Comparison of ENCODE assay signal across 10 cellular contexts in genomic region chr14:60485057-60485599, GRCh38. TPM values are rescaled to one million over a fixed set of nuclear protein-coding genes. Genes with fewer than 3 reads are reported as not detected.
DNase-seq lines count a peak whose midpoint lies in the region; ATAC-seq, FAIRE-seq and TF ChIP-seq lines count a peak whose summit lies in the region.
"Had no signal": no experiment of that assay in that cellular context is flagged by ENCODE, and none has a peak within 500 bp of the region (broad histone marks: within the 10 kb centered on the region; RNA-seq: fewer than 3 reads in every experiment).

No MANE protein-coding gene starts in this region.

- dilution Hi-C loops in IMR-90 (cut with HindIII; ENCODE audit: low sequenced_read_pairs, unreplicated experiment): no loop called here

- no peak for TF ChIP-seq RAD21 in IMR-90 (IDR thresholded peaks at IDR 0.05; ENCODE audit: low read length)

- BruUV-seq in IMR-90 (replicated peaks; lab: Mats Ljungman, UMichigan): no TSS peak

- H2BK20ac ChIP-seq in IMR-90 (ENCODE audit: low read depth, low read length): no peak overlapping the region

- POLR2A ChIA-PET in AG04450 (lab: Yijun Ruan, JAX): no interaction called here
- POLR2A ChIA-PET in IMR-90 (lab: Charles Lee; ENCODE audit: unreplicated experiment): no interaction called here

- H3K4ac ChIP-seq in IMR-90 (ENCODE audit: low read depth, low read length): peak overlapping the region; percentile 60; the same call in 1 of the 2 replicates

- peak overlapping the region; percentile 91 for H3K4me2 ChIP-seq in IMR-90 (ENCODE audit: low read depth, low read length)

- no peak overlapping the region for H4K91ac ChIP-seq in IMR-90 (ENCODE audit: insufficient read depth, low read depth, low read length)

- H3K9ac ChIP-seq in IMR-90 (ENCODE audit: low read depth, low read length) (peak overlapping the region; percentile 84), endodermal cell (ENCODE audit: extremely low read depth, low read length, poor library complexity, severe bottlenecking) (peak overlapping the region; percentile 4), colonic mucosa (ENCODE audit: low read depth in 2 of 2, low read length in 2 of 2) (no peak overlapping the region)

- peak overlapping the region; percentile 93 for H2AFZ ChIP-seq in IMR-90 (replicated peaks; ENCODE audit: low read length, poor library complexity)

- no peak for TF ChIP-seq POLR2A in IMR-90 (IDR thresholded peaks at IDR 0.05; ENCODE audit: low read depth, low read length)

- no peak overlapping the region for H2BK15ac ChIP-seq in IMR-90 (ENCODE audit: low read depth, low read length)

- ATAC-seq in IMR-90 (ENCODE audit: low read depth): peak; percentile 9

- H2BK5ac ChIP-seq in IMR-90 (ENCODE audit: low read depth, low read length, poor library complexity, severe bottlenecking): no peak overlapping the region

- H3K18ac ChIP-seq in IMR-90 (ENCODE audit: low read depth, low read length): no peak overlapping the region

- H3K14ac ChIP-seq in IMR-90 (replicated peaks; ENCODE audit: low read depth, low read length): no peak overlapping the region; the same call in 1 of the 2 replicates

- H3K4me3 Mint-ChIP-seq in endodermal cell (peak overlapping the region; percentile 68), osteocyte (ENCODE audit: unreplicated experiment) (peak overlapping the region; percentile 59)
- H3K4me3 Mint-ChIP-seq: activated naive CD4-positive, alpha-beta T cell treated with anti-CD3 and anti-CD28 coated beads, Interleukin-2, amount 50 U/mL, for 24 hours had no signal

- intact Hi-C loops in IMR-90 (cut with micrococcal nuclease) (loop anchor here (5.0 kb wide), 2 partner anchors 133 to 238 kb away; partner anchors contain the start of gene PPM1A), colonic mucosa (cut with DNase I) (no loop called here)

- H3K27me3 ChIP-seq in AG04450 (ENCODE audit: control insufficient read depth, insufficient read depth, low read length) (peaks cover 24% of the 10 kb centered on the region), IMR-90 (ENCODE audit: control insufficient read depth, insufficient read depth, low read length) (peaks cover 9% of the 10 kb centered on the region), endodermal cell (ENCODE audit: control insufficient read depth, insufficient read depth, low read length, poor library complexity, severe bottlenecking) (peaks cover 55% of the 10 kb centered on the region), colonic mucosa (peaks cover 22% of the 10 kb centered on the region)

- H3K36me3 Mint-ChIP-seq in endodermal cell (ENCODE audit: low read depth): peaks cover 2% of the 10 kb centered on the region
- H3K36me3 Mint-ChIP-seq in osteocyte (ENCODE audit: unreplicated experiment): peaks cover 3% of the 10 kb centered on the region
- H3K36me3 Mint-ChIP-seq: activated naive CD4-positive, alpha-beta T cell treated with anti-CD3 and anti-CD28 coated beads, Interleukin-2, amount 50 U/mL, for 24 hours had no signal

- H4K8ac ChIP-seq in IMR-90 (ENCODE audit: low read depth in 2 of 2, low read length in 2 of 2): peak overlapping the region; percentile 75 to 94; a peak in 3 of 4 replicates

- no peaks in the 10 kb centered on the region for H3K4me1 Mint-ChIP-seq in endodermal cell
- H3K4me1 Mint-ChIP-seq in osteocyte (ENCODE audit: unreplicated experiment): peaks cover 8% of the 10 kb centered on the region
- H3K4me1 Mint-ChIP-seq: activated naive CD4-positive, alpha-beta T cell treated with anti-CD3 and anti-CD28 coated beads, Interleukin-2, amount 50 U/mL, for 24 hours had no signal

- H3K4me1 ChIP-seq in IMR-90 (ENCODE audit: control insufficient read depth, insufficient read depth, low read length) (no peaks in the 10 kb centered on the region), endodermal cell (ENCODE audit: control insufficient read depth, insufficient read depth, low read length) (no peaks in the 10 kb centered on the region), colonic mucosa (no peaks in the 10 kb centered on the region)

- H3K9me1 ChIP-seq in IMR-90 (ENCODE audit: insufficient read depth, low read length): no peaks in the 10 kb centered on the region

- peak overlapping the region; percentile 76 for H4K5ac ChIP-seq in IMR-90 (ENCODE audit: low read depth, low read length)

- H3K56ac ChIP-seq in IMR-90 (ENCODE audit: extremely low read depth, insufficient read depth, low read length): 0 out of 2 replicates have a peak overlapping the region, but pooled peaks have one; percentile 9

- WGBS in IMR-90 (ENCODE audit: extremely low coverage in 2 of 2, insufficient read length in 1 of 2), 2 experiments: 0% methylated on average over 1 of the region's 25 CpGs; no CpG with 5 or more reads in 1 of the 2 experiments
- 13 to 17% methylated on average over 19 to 25 of the region's 25 CpGs for WGBS in endodermal cell (ENCODE audit: insufficient coverage in 1 of 2, insufficient read length in 1 of 2), 2 experiments

- in situ Hi-C loops in IMR-90 (cut with MboI; ENCODE audit: low sequenced_read_pairs): no loop called here

- H3K23ac ChIP-seq in IMR-90 (ENCODE audit: low read depth, low read length): peak overlapping the region; percentile 64; the same call in 1 of the 2 replicates

- H3K27me3 Mint-ChIP-seq in endodermal cell (ENCODE audit: insufficient read depth) (peaks cover 11% of the 10 kb centered on the region), osteocyte (ENCODE audit: unreplicated experiment) (peaks cover 30% of the 10 kb centered on the region)

- H3K9me3 Mint-ChIP-seq in endodermal cell (peaks cover 7% of the 10 kb centered on the region), osteocyte (ENCODE audit: unreplicated experiment) (peaks cover 5% of the 10 kb centered on the region)

- H3K36me3 ChIP-seq in IMR-90 (ENCODE audit: control insufficient read depth, insufficient read depth, low read length) (no peaks in the 10 kb centered on the region), endodermal cell (ENCODE audit: control insufficient read depth, insufficient read depth, low read length) (no peaks in the 10 kb centered on the region), colonic mucosa (no peaks in the 10 kb centered on the region)

- FAIRE-seq in D721Med (lab: Jason Lieb, UNC): no peak

- H3K27ac Mint-ChIP-seq in endodermal cell (no peak overlapping the region), osteocyte (ENCODE audit: unreplicated experiment) (no peak overlapping the region)
- H3K27ac Mint-ChIP-seq: activated naive CD4-positive, alpha-beta T cell treated with anti-CD3 and anti-CD28 coated beads, Interleukin-2, amount 50 U/mL, for 24 hours had no signal

- TF ChIP-seq CTCF in AG04450 (IDR thresholded peaks at IDR 0.05; ENCODE audit: low read depth, low read length) (no peak), IMR-90 (conservative IDR thresholded peaks at IDR 0.05; ENCODE audit: low read depth, low read length) (no peak), endodermal cell (conservative IDR thresholded peaks at IDR 0.05) (no peak), osteocyte (IDR thresholded peaks at IDR 0.05) (no peak), colonic mucosa (IDR thresholded peaks at IDR 0.05) (no peak), D721Med (IDR thresholded peaks at IDR 0.05; ENCODE audit: insufficient read depth, missing control alignments) (no peak)

- H2AK9ac ChIP-seq in IMR-90 (replicated peaks; ENCODE audit: low read depth, low read length, poor library complexity): peak overlapping the region; percentile 57

- H4K20me1 ChIP-seq in IMR-90 (ENCODE audit: insufficient read depth, low read length): no peaks in the 10 kb centered on the region

- H2AK5ac ChIP-seq in IMR-90 (ENCODE audit: low read depth, low read length): no peak overlapping the region

- H3K79me1 ChIP-seq in IMR-90 (ENCODE audit: low read depth in 1 of 2, low read length in 2 of 2): no peaks in the 10 kb centered on the region; a peak in 1 of 4 replicates

- peaks cover 6% of the 10 kb centered on the region; the same call in 1 of the 2 replicates for H3K9me3 ChIP-seq in AG04450 (ENCODE audit: control insufficient read depth, insufficient read depth, low read length)
- no peaks in the 10 kb centered on the region for H3K9me3 ChIP-seq in IMR-90 (ENCODE audit: control insufficient read depth, insufficient read depth, low read length)
- peaks cover 8% of the 10 kb centered on the region for H3K9me3 ChIP-seq in endodermal cell (ENCODE audit: control insufficient read depth, low read length)
- H3K9me3 ChIP-seq in colonic mucosa: no peaks in the 10 kb centered on the region

- no peak overlapping the region for H2BK120ac ChIP-seq in IMR-90 (ENCODE audit: low read depth, low read length)

- no peak overlapping the region for H3K27ac ChIP-seq in AG04450 (ENCODE audit: low read depth, low read length)
- no peak overlapping the region; the same call in 1 of the 2 replicates for H3K27ac ChIP-seq in IMR-90 (ENCODE audit: insufficient read depth, low read length)
- H3K27ac ChIP-seq in endodermal cell (ENCODE audit: low read depth, low read length): no peak overlapping the region
- H3K27ac ChIP-seq in colonic mucosa: no peak overlapping the region

- DNase-seq in AG04450 (ENCODE audit: low read depth, low spot score) (no peak), IMR-90 (no peak), endodermal cell (peak; percentile 60), osteocyte (ENCODE audit: extremely low spot score, unreplicated experiment) (no peak), colonic mucosa (no peak), D721Med (ENCODE audit: insufficient read length, low spot score) (no peak), ureter (ENCODE audit: low spot score) (no peak)
- DNase-seq in activated CD8-positive, alpha-beta memory T cell treated with anti-CD3 and anti-CD28 coated beads, Interleukin-2, amount 50 U/mL, for 48 hours: no peak
- DNase-seq: NCI-H1417 treated with DMSO at 0.1 percent for 48 hours had no signal

- H3K4me3 ChIP-seq in AG04450 (ENCODE audit: low read depth, low read length) (peak overlapping the region; percentile 65), IMR-90 (ENCODE audit: insufficient read depth, low read depth, low read length) (peak overlapping the region; percentile 82), endodermal cell (ENCODE audit: low read length) (peak overlapping the region; percentile 76), colonic mucosa (no peak overlapping the region)

- CTCF ChIA-PET in AG04450 (lab: Charles Lee) (no interaction called here), IMR-90 (lab: Yijun Ruan, JAX) (no interaction called here)

RNA-seq across cellular contexts. Expression of gene C14orf39, which starts 0.7 kb away (rescaled TPM):
- polyA plus RNA-seq in AG04450 (2011; rRNA removed) (0.16 and 0.22 TPM in 2 replicates), IMR-90 (2012; rRNA removed) (0.38 and 0.70 TPM in 2 replicates)
- polyA minus RNA-seq in AG04450 (2011; rRNA and poly(A)+ RNA removed): not detected in 2 replicates
- total RNA-seq in IMR-90 (2012; rRNA removed) (0.28 and 0.36 TPM in 2 replicates), endodermal cell (1 to 10 TPM in 1 of 2 donors, under 1 TPM in 1; 0.97 to 1.3 TPM), osteocyte (1.1 and 1.4 TPM in 2 replicates), colonic mucosa (not detected), ureter (not detected)
- 0.03 and 0.12 TPM in 2 replicates for polyA plus RNA-seq in IMR-90 (2012; cell fraction: cytosol; rRNA removed)
- 0.03 and 0.45 TPM in 2 replicates for polyA plus RNA-seq in IMR-90 (2012; cell fraction: nucleus; rRNA removed; ENCODE audit: low replicate concordance)
- 0.89 TPM for polyA plus RNA-seq in endodermal cell (2013, experiment 1 of 2)
- polyA plus RNA-seq in endodermal cell (2013, experiment 2 of 2): 2.8 TPM

RNA-seq across cellular contexts. Expression of gene SIX6, which starts 23.8 kb away (rescaled TPM):
- polyA plus RNA-seq in AG04450 (2011; rRNA removed) (not detected in 2 replicates), IMR-90 (2012; rRNA removed) (not detected in 2 replicates)
- not detected in 2 replicates for polyA minus RNA-seq in AG04450 (2011; rRNA and poly(A)+ RNA removed)
- total RNA-seq in IMR-90 (2012; rRNA removed) (not detected in 2 replicates), endodermal cell (not detected), osteocyte (not detected in 2 replicates), colonic mucosa (not detected), ureter (not detected)
- not detected in 2 replicates for polyA plus RNA-seq in IMR-90 (2012; cell fraction: cytosol; rRNA removed)
- polyA plus RNA-seq in IMR-90 (2012; cell fraction: nucleus; rRNA removed; ENCODE audit: low replicate concordance): not detected in 2 replicates
- 0.75 TPM for polyA plus RNA-seq in endodermal cell (2013, experiment 1 of 2)
- polyA plus RNA-seq in endodermal cell (2013, experiment 2 of 2): 0.37 TPM

Comparison
In these comparisons a context has a peak if more than half of its experiments do, and no peak if none do; other contexts are left out.
1. H3K9ac ChIP-seq: peak in IMR-90 (single experiment) and endodermal cell (single experiment); none in colonic mucosa (0 of 2).